18 cellular contexts compared by ENCODE assay signal in genomic region chr7:112648781-112649180, GRCh38.
A peak's percentile ranks its signal among the peaks of the same experiment; 100 is the strongest.
DNase-seq lines count a peak whose midpoint lies in the region; ATAC-seq and TF ChIP-seq lines count a peak whose summit lies in the region.
"Had no signal": no experiment of that assay in that cellular context is flagged by ENCODE, and none has a peak within 500 bp of the region (broad histone marks: within the 10 kb centered on the region; RNA-seq: fewer than 3 reads in every experiment).

No MANE protein-coding gene starts in this region.

- in situ Hi-C loops in mammary epithelial cell (cut with MboI; ENCODE audit: low sequenced_read_pairs in 2 of 2), result no loop called here

- TF ChIP-seq CTCF in MCF 10A (IDR thresholded peaks at IDR 0.05; ENCODE audit: unreplicated experiment) (no peak), mammary epithelial cell (conservative IDR thresholded peaks at IDR 0.05 in 1 of 2, IDR thresholded peaks at IDR 0.05 in 1 of 2; ENCODE audit: extremely low read depth in 1 of 2, insufficient read depth in 1 of 2, low read depth in 1 of 2, low read length in 2 of 2) (no peak), HFF-Myc (IDR thresholded peaks at IDR 0.05; ENCODE audit: low read depth, low read length, missing control alignments) (no peak), foreskin fibroblast (IDR thresholded peaks at IDR 0.05; ENCODE audit: low read depth, low read length) (no peak), WTC11 (IDR thresholded peaks at IDR 0.05) (no peak)

- H3K9ac ChIP-seq in mammary epithelial cell (ENCODE audit: insufficient read depth, low read length), result no peak overlapping the region
- H3K9ac ChIP-seq: GM23248 had no signal

- H3K36me3 ChIP-seq in mammary epithelial cell (ENCODE audit: insufficient read depth, low read length), result no peaks in the 10 kb centered on the region

- H3K9me3 Mint-ChIP-seq in MCF 10A (ENCODE audit: unreplicated experiment) (peaks cover 38% of the 10 kb centered on the region), WTC11 (peaks cover 26% of the 10 kb centered on the region)

- no peaks in the 10 kb centered on the region for H3K4me1 Mint-ChIP-seq in MCF 10A (ENCODE audit: insufficient read depth, unreplicated experiment)
- peaks cover 15% of the 10 kb centered on the region for H3K4me1 Mint-ChIP-seq in WTC11
- H3K4me1 Mint-ChIP-seq: CD4-positive, alpha-beta memory T cell had no signal

- H3K79me2 ChIP-seq in mammary epithelial cell (ENCODE audit: insufficient read depth, low read length), result no peaks in the 10 kb centered on the region

- intact Hi-C loops in MCF 10A (cut with micrococcal nuclease) (no loop called here), mammary epithelial cell (cut with micrococcal nuclease) (no loop called here)

- H3K9me3 ChIP-seq in mammary epithelial cell (replicated peaks; ENCODE audit: insufficient read depth, low read length), result no peaks in the 10 kb centered on the region

- H3K27ac Mint-ChIP-seq in MCF 10A (ENCODE audit: low read depth, unreplicated experiment) (peak overlapping the region; percentile 50), WTC11 (no peak overlapping the region)
- H3K27ac Mint-ChIP-seq: CD4-positive, alpha-beta memory T cell had no signal

- H3K4me1 ChIP-seq in mammary epithelial cell (ENCODE audit: insufficient read depth, low read length), result no peaks in the 10 kb centered on the region
- H3K4me1 ChIP-seq: A549 had no signal

- POLR2A ChIA-PET in MCF 10A (lab: Yijun Ruan, JAX) (no interaction called here), WTC11 (lab: Charles Lee) (no interaction called here)

- BruUV-seq in MCF 10A (replicated peaks; lab: Mats Ljungman, UMichigan), result no TSS peak
- no TSS peak for BruUV-seq in mammary epithelial cell (replicated peaks; lab: Mats Ljungman, UMichigan)

- dilution Hi-C loops in mammary epithelial cell (cut with HindIII; ENCODE audit: low sequenced_read_pairs), result no loop called here

- H3K4me2 ChIP-seq in mammary epithelial cell (ENCODE audit: insufficient read depth, low read depth, low read length), result no peak overlapping the region
- H3K4me2 ChIP-seq: A549 had no signal

- no peak overlapping the region for H3K4me3 ChIP-seq in mammary epithelial cell (replicated peaks in 1 of 3; ENCODE audit: insufficient read depth in 1 of 3, low read depth in 2 of 3, low read length in 3 of 3)
- no peak overlapping the region for H3K4me3 ChIP-seq in HFF-Myc (replicated peaks; ENCODE audit: low read depth, low read length)
- H3K4me3 ChIP-seq in foreskin fibroblast (ENCODE audit: low read depth in 1 of 2, low read length in 2 of 2), result no peak overlapping the region
- H3K4me3 ChIP-seq: A549, GM23248 had no signal

- no peak overlapping the region for H2AFZ ChIP-seq in mammary epithelial cell (ENCODE audit: low read depth, low read length)
- H2AFZ ChIP-seq: GM23248 had no signal

- ATAC-seq in WTC11 (no peak), GM19324 (IDR thresholded peaks at IDR 0.05; ENCODE audit: low FRiP score, unreplicated experiment) (no peak)

- DNase-seq in MCF 10A (ENCODE audit: unreplicated experiment), result no peak
- no peak for DNase-seq in mammary epithelial cell
- DNase-seq in HFF-Myc (ENCODE audit: extremely low read depth, low read depth), result peak; percentile 73
- peak; percentile 74 to 80 for DNase-seq in foreskin fibroblast
- DNase-seq in DMS114 treated with DMSO at 0.1 percent for 48 hours (lab: John Stamatoyannopoulos, UW; ENCODE audit: unreplicated experiment), result no peak
- no peak for DNase-seq in WTC11 (ENCODE audit: low spot score)
- DNase-seq: 8988T; ACHN; AML-193; C1 segment of cervical spinal cord; Calu3; CD4-positive, alpha-beta memory T cell; COR-L47; DMS79 treated with DMSO at 0.1 percent for 48 hours; H9 had no signal

- no peaks in the 10 kb centered on the region for H4K20me1 ChIP-seq in mammary epithelial cell (ENCODE audit: insufficient read depth, low read length)

- 59% methylated on average over 2 of the region's 2 CpGs for WGBS in mammary epithelial cell (ENCODE audit: low coverage, missing lambda C conversion rate)

- CTCF ChIA-PET in MCF 10A (lab: Yijun Ruan, JAX) (interaction anchor here (0.8 kb wide), 1 partner anchor 55 kb away, joined by 4 read pairs; no protein-coding TSS in a partner anchor), mammary epithelial cell (lab: Charles Lee; ENCODE audit: low non-redundant PET) (no interaction called here), WTC11 (lab: Charles Lee) (interaction anchor here (0.6 kb wide), 1 partner anchor 25 kb away, joined by 3 read pairs; no protein-coding TSS in a partner anchor)

- no peaks in the 10 kb centered on the region for H3K27me3 Mint-ChIP-seq in MCF 10A (ENCODE audit: insufficient read depth, unreplicated experiment)
- H3K27me3 Mint-ChIP-seq in WTC11 (ENCODE audit: low read depth), result peaks cover 3% of the 10 kb centered on the region; the same call in 1 of the 2 replicates

- H3K36me3 Mint-ChIP-seq in MCF 10A (ENCODE audit: insufficient read depth, unreplicated experiment) (no peaks in the 10 kb centered on the region), WTC11 (peaks cover 8% of the 10 kb centered on the region)
- H3K36me3 Mint-ChIP-seq: CD4-positive, alpha-beta memory T cell had no signal

- H3K4me3 Mint-ChIP-seq in MCF 10A (ENCODE audit: unreplicated experiment), result no peak overlapping the region
- H3K4me3 Mint-ChIP-seq in WTC11, result no peak overlapping the region
- H3K4me3 Mint-ChIP-seq: CD4-positive, alpha-beta memory T cell; H9 had no signal

- no peak overlapping the region for H3K27ac ChIP-seq in mammary epithelial cell (ENCODE audit: insufficient read depth, low read depth, low read length)
- H3K27ac ChIP-seq: A549, GM23248 had no signal

- H3K27me3 ChIP-seq in mammary epithelial cell (ENCODE audit: insufficient read depth, low read length), result no peaks in the 10 kb centered on the region

TF ChIP-seq in WTC11, 78 proteins besides CTCF, POLR2A, EP300 and RAD21:
- TF ChIP-seq KAT7 (CRISPR knock-in tag; IDR thresholded peaks at IDR 0.05; ENCODE audit: borderline replicate concordance), result no peak
- TF ChIP-seq PRRX2 (CRISPR knock-in tag; IDR thresholded peaks at IDR 0.05), result no peak
- TF ChIP-seq ZNF416 (CRISPR knock-in tag; IDR thresholded peaks at IDR 0.05), result no peak
- no peak for TF ChIP-seq GABPB1 (CRISPR knock-in tag; IDR thresholded peaks at IDR 0.05)
- no peak for TF ChIP-seq ZSCAN18 (CRISPR knock-in tag; IDR thresholded peaks at IDR 0.05)
- TF ChIP-seq ATF2 (CRISPR knock-in tag; IDR thresholded peaks at IDR 0.05; ENCODE audit: borderline replicate concordance, low read depth), result no peak

Comparison
In these comparisons a context has a peak if more than half of its experiments do, and no peak if none do; other contexts are left out.
1. DNase-seq: peak in HFF-Myc (single experiment) and foreskin fibroblast (2 of 2); none in MCF 10A (single experiment), mammary epithelial cell (single experiment), DMS114 treated with DMSO at 0.1 percent for 48 hours (single experiment) and WTC11 (single experiment).